14 cellular contexts compared by ENCODE assay signal in genomic region chr17:9258115-9259020, GRCh38.
DNase-seq lines count a peak whose midpoint lies in the region; ATAC-seq and TF ChIP-seq lines count a peak whose summit lies in the region.
"Had no signal": no experiment of that assay in that cellular context is flagged by ENCODE, and none has a peak within 500 bp of the region (broad histone marks: within the 10 kb centered on the region; RNA-seq: fewer than 3 reads in every experiment).

No MANE protein-coding gene starts in this region.

- H3K36me3 ChIP-seq in Panc1 (ENCODE audit: control insufficient read depth, insufficient read depth, low read length) (no peaks in the 10 kb centered on the region), Karpas-422 (ENCODE audit: insufficient read depth, low read length) (no peaks in the 10 kb centered on the region)
- H3K36me3 ChIP-seq: gastrocnemius medialis, sigmoid colon had no signal

- in situ Hi-C loops in Panc1 (cut with HindIII; ENCODE audit: low pct_unique_long_range_greater_than_20kb, low sequenced_read_pairs): no loop called here

- no peaks in the 10 kb centered on the region for H3K27me3 ChIP-seq in Panc1 (ENCODE audit: control insufficient read depth, insufficient read depth, low read length)
- no peaks in the 10 kb centered on the region for H3K27me3 ChIP-seq in Karpas-422 (ENCODE audit: low read length)
- H3K27me3 ChIP-seq: gastrocnemius medialis, sigmoid colon had no signal

- no peak overlapping the region for H3K4me2 ChIP-seq in Karpas-422 (ENCODE audit: low read depth, low read length, poor library complexity, severe bottlenecking)

- peaks cover 1% of the 10 kb centered on the region for H3K36me3 Mint-ChIP-seq in activated naive CD8-positive, alpha-beta T cell treated with anti-CD3 and anti-CD28 coated beads, Interleukin-2, amount 50 U/mL, for 24 hours (ENCODE audit: low read depth)
- peaks cover 2% of the 10 kb centered on the region for H3K36me3 Mint-ChIP-seq in activated naive CD8-positive, alpha-beta T cell treated with anti-CD3 and anti-CD28 coated beads for 36 hours

- H3K27me3 Mint-ChIP-seq in activated naive CD8-positive, alpha-beta T cell treated with anti-CD3 and anti-CD28 coated beads, Interleukin-2, amount 50 U/mL, for 24 hours: no peaks in the 10 kb centered on the region
- no peaks in the 10 kb centered on the region for H3K27me3 Mint-ChIP-seq in activated naive CD8-positive, alpha-beta T cell treated with anti-CD3 and anti-CD28 coated beads for 36 hours
- no peaks in the 10 kb centered on the region for H3K27me3 Mint-ChIP-seq in stimulated activated naive CD8-positive, alpha-beta T cell treated with anti-CD3 and anti-CD28 coated beads, Interleukin-15, amount 100 ng/mL, for 72 hours
- H3K27me3 Mint-ChIP-seq: activated naive CD4-positive, alpha-beta T cell treated with anti-CD3 and anti-CD28 coated beads, Interleukin-2, amount 50 U/mL, for 24 hours had no signal

- H3K4me1 Mint-ChIP-seq in activated naive CD8-positive, alpha-beta T cell treated with anti-CD3 and anti-CD28 coated beads, Interleukin-2, amount 50 U/mL, for 24 hours: peaks cover 38% of the 10 kb centered on the region
- H3K4me1 Mint-ChIP-seq in activated naive CD8-positive, alpha-beta T cell treated with anti-CD3 and anti-CD28 coated beads for 36 hours: peaks cover 25% of the 10 kb centered on the region
- peaks cover 40% of the 10 kb centered on the region for H3K4me1 Mint-ChIP-seq in stimulated activated naive CD8-positive, alpha-beta T cell treated with anti-CD3 and anti-CD28 coated beads, Interleukin-15, amount 100 ng/mL, for 72 hours

- H3K9ac ChIP-seq in Karpas-422 (ENCODE audit: low read length): no peak overlapping the region

- H3K9me3 Mint-ChIP-seq in activated naive CD8-positive, alpha-beta T cell treated with anti-CD3 and anti-CD28 coated beads, Interleukin-2, amount 50 U/mL, for 24 hours: no peaks in the 10 kb centered on the region
- no peaks in the 10 kb centered on the region for H3K9me3 Mint-ChIP-seq in activated naive CD8-positive, alpha-beta T cell treated with anti-CD3 and anti-CD28 coated beads for 36 hours
- H3K9me3 Mint-ChIP-seq in stimulated activated naive CD8-positive, alpha-beta T cell treated with anti-CD3 and anti-CD28 coated beads, Interleukin-15, amount 100 ng/mL, for 72 hours: no peaks in the 10 kb centered on the region
- H3K9me3 Mint-ChIP-seq: activated naive CD4-positive, alpha-beta T cell treated with anti-CD3 and anti-CD28 coated beads, Interleukin-2, amount 50 U/mL, for 24 hours had no signal

- intact Hi-C loops in Panc1 (cut with micrococcal nuclease; ENCODE audit: unreplicated experiment): no loop called here

- H3K4me1 ChIP-seq in Panc1 (ENCODE audit: control insufficient read depth, insufficient read depth, low read length): peaks cover 26% of the 10 kb centered on the region
- peaks cover 6% of the 10 kb centered on the region for H3K4me1 ChIP-seq in Karpas-422 (ENCODE audit: low read length)

- H3K9me2 ChIP-seq in Karpas-422 (replicated peaks; ENCODE audit: insufficient read depth, low read length): no peaks in the 10 kb centered on the region

- H3K9me3 ChIP-seq in Panc1 (ENCODE audit: control insufficient read depth, insufficient read depth, low read depth, low read length) (no peaks in the 10 kb centered on the region), Karpas-422 (ENCODE audit: low read length) (no peaks in the 10 kb centered on the region)
- H3K9me3 ChIP-seq: gastrocnemius medialis, sigmoid colon had no signal

- H3K4me3 ChIP-seq in Panc1 (ENCODE audit: low read depth in 2 of 2, low read length in 2 of 2): no peak overlapping the region
- H3K4me3 ChIP-seq in Karpas-422 (ENCODE audit: low read length): no peak overlapping the region
- H3K4me3 ChIP-seq: gastrocnemius medialis, sigmoid colon had no signal

- ATAC-seq in activated naive CD8-positive, alpha-beta T cell treated with anti-CD3 and anti-CD28 coated beads, Interleukin-2, amount 50 U/mL, for 24 hours: peak; percentile 85
- ATAC-seq in Panc1: no peak
- peak; percentile 75 for ATAC-seq in stimulated activated naive CD8-positive, alpha-beta T cell treated with anti-CD3 and anti-CD28 coated beads, Interleukin-15, amount 100 ng/mL, for 72 hours
- no peak for ATAC-seq in GM21515 (IDR thresholded peaks at IDR 0.05; ENCODE audit: unreplicated experiment)

- H3K27ac ChIP-seq in Panc1 (ENCODE audit: low read length): peak overlapping the region; percentile 62
- no peak overlapping the region for H3K27ac ChIP-seq in Karpas-422 (ENCODE audit: low read length)
- H3K27ac ChIP-seq: gastrocnemius medialis, VCaP had no signal

- POLR2A ChIA-PET in Panc1 (lab: Charles Lee): no interaction called here

- no peak overlapping the region for H2AFZ ChIP-seq in Karpas-422 (ENCODE audit: low read length)

- no peak for TF ChIP-seq CTCF in Panc1 (IDR thresholded peaks at IDR 0.05)

- H3K27ac Mint-ChIP-seq in activated naive CD8-positive, alpha-beta T cell treated with anti-CD3 and anti-CD28 coated beads, Interleukin-2, amount 50 U/mL, for 24 hours: peak overlapping the region; percentile 61
- H3K27ac Mint-ChIP-seq in activated naive CD8-positive, alpha-beta T cell treated with anti-CD3 and anti-CD28 coated beads for 36 hours: no peak overlapping the region
- H3K27ac Mint-ChIP-seq in stimulated activated naive CD8-positive, alpha-beta T cell treated with anti-CD3 and anti-CD28 coated beads, Interleukin-15, amount 100 ng/mL, for 72 hours: peak overlapping the region; percentile 31 to 82
- H3K27ac Mint-ChIP-seq: activated naive CD4-positive, alpha-beta T cell treated with anti-CD3 and anti-CD28 coated beads, Interleukin-2, amount 50 U/mL, for 24 hours had no signal

- no peak overlapping the region for H3K4me3 Mint-ChIP-seq in activated naive CD8-positive, alpha-beta T cell treated with anti-CD3 and anti-CD28 coated beads, Interleukin-2, amount 50 U/mL, for 24 hours
- no peak overlapping the region for H3K4me3 Mint-ChIP-seq in activated naive CD8-positive, alpha-beta T cell treated with anti-CD3 and anti-CD28 coated beads for 36 hours
- H3K4me3 Mint-ChIP-seq in stimulated activated naive CD8-positive, alpha-beta T cell treated with anti-CD3 and anti-CD28 coated beads, Interleukin-15, amount 100 ng/mL, for 72 hours: no peak overlapping the region
- H3K4me3 Mint-ChIP-seq: activated naive CD4-positive, alpha-beta T cell treated with anti-CD3 and anti-CD28 coated beads, Interleukin-2, amount 50 U/mL, for 24 hours had no signal

- H4K20me1 ChIP-seq in Karpas-422 (ENCODE audit: insufficient read depth, low read depth, low read length): peaks cover 13% of the 10 kb centered on the region; the same call in 1 of the 2 replicates

- no TSS peak for BruUV-seq in Panc1 (replicated peaks; lab: Mats Ljungman, UMichigan)

- peak; percentile 23 for DNase-seq in activated naive CD8-positive, alpha-beta T cell treated with anti-CD3 and anti-CD28 coated beads, Interleukin-2, amount 50 U/mL, for 24 hours
- DNase-seq in activated naive CD8-positive, alpha-beta T cell treated with anti-CD3 and anti-CD28 coated beads for 36 hours: no peak
- DNase-seq in Panc1 (ENCODE audit: low read depth, low spot score): no peak
- DNase-seq in iPS-NIHi7 (ENCODE audit: extremely low spot score): peak; percentile 66
- peak in 1 of 2 donors; percentile 27 for DNase-seq in stimulated activated naive CD8-positive, alpha-beta T cell treated with anti-CD3 and anti-CD28 coated beads, Interleukin-15, amount 100 ng/mL, for 72 hours
- DNase-seq in Karpas-422: no peak
- no peak for DNase-seq in SW480 (ENCODE audit: low spot score)
- DNase-seq: gastrocnemius medialis; nucleus accumbens; sigmoid colon; stimulated activated CD4-positive, alpha-beta T cell treated with anti-CD3 and anti-CD28 coated beads, Interleukin-4, amount 100 ng/mL, for 4 hours had no signal

- CTCF ChIA-PET in Panc1 (lab: Charles Lee): no interaction called here

- no peaks in the 10 kb centered on the region for H3K79me2 ChIP-seq in Karpas-422 (ENCODE audit: low read length)

Comparison
In these comparisons a context has a peak if more than half of its experiments do, and no peak if none do; other contexts are left out.
1. DNase-seq: peak in activated naive CD8-positive, alpha-beta T cell treated with anti-CD3 and anti-CD28 coated beads, Interleukin-2, amount 50 U/mL, for 24 hours (single experiment) and iPS-NIHi7 (single experiment); none in activated naive CD8-positive, alpha-beta T cell treated with anti-CD3 and anti-CD28 coated beads for 36 hours (single experiment), Panc1 (single experiment), Karpas-422 (single experiment) and SW480 (single experiment).
2. ATAC-seq: peak in activated naive CD8-positive, alpha-beta T cell treated with anti-CD3 and anti-CD28 coated beads, Interleukin-2, amount 50 U/mL, for 24 hours (single experiment) and stimulated activated naive CD8-positive, alpha-beta T cell treated with anti-CD3 and anti-CD28 coated beads, Interleukin-15, amount 100 ng/mL, for 72 hours (single experiment); none in Panc1 (single experiment) and GM21515 (single experiment).